Comparison of ENCODE assay signal across 4 cellular contexts in genomic region chr7:118240320-118240719, GRCh38. TPM values are rescaled to one million over a fixed set of nuclear protein-coding genes. Genes with fewer than 3 reads are reported as not detected.
"Had no signal": no experiment of that assay in that cellular context is flagged by ENCODE, and none has a peak within 500 bp of the region (broad histone marks: within the 10 kb centered on the region; RNA-seq: fewer than 3 reads in every experiment).

No MANE protein-coding gene starts in this region.

RNA-seq across cellular contexts. Expression of gene ANKRD7, which starts 15.8 kb away (rescaled TPM):
- total RNA-seq: suprapubic skin, upper lobe of left lung, upper lobe of right lung, ureter had no signal
